Comparison of ENCODE assay signal across 2 cellular contexts in the genomic region with DNA sequence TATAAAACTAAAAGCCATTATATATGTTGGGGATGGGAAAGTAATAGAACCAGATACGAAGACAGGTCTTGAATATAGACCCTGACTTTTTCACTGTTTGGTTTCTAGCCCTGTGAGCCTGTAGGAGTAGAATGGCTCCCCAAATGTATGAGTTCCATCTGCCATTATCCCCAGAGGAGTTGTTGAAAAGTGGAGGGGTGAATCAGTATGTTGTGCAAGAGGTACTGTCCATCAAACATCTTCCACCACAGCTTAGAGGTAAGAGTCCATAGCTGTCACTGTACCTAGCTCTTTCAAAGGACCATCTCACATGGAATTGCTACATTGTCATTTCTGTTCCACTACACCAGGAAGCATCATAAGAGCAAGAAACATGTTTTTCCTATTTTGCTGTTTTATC.
TF ChIP-seq lines count a peak whose summit lies in the region.

No MANE protein-coding gene starts in this region.

TF ChIP-seq in A549, 52 proteins besides CTCF, POLR2A, EP300 and RAD21:
- TF ChIP-seq, protein P1, sequence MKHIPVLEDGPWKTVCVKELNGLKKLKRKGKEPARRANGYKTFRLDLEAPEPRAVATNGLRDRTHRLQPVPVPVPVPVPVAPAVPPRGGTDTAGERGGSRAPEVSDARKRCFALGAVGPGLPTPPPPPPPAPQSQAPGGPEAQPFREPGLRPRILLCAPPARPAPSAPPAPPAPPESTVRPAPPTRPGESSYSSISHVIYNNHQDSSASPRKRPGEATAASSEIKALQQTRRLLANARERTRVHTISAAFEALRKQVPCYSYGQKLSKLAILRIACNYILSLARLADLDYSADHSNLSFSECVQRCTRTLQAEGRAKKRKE (CRISPR knock-in tag; IDR thresholded peaks at IDR 0.05; ENCODE audit: low read depth): no peak
- no peak for TF ChIP-seq POLR2AphosphoS2 (conservative IDR thresholded peaks at IDR 0.05; ENCODE audit: low read length)
- TF ChIP-seq CEBPB (IDR thresholded peaks at IDR 0.05): peak in 1 of 2 experiments; percentile 65; a peak in 1 of 4 replicates
- no peak for TF ChIP-seq HOXB13 (CRISPR knock-in tag; IDR thresholded peaks at IDR 0.05; ENCODE audit: low read depth)

TF ChIP-seq in HEK293T, 16 proteins besides CTCF, POLR2A, EP300 and RAD21:
- TF ChIP-seq, protein P2, sequence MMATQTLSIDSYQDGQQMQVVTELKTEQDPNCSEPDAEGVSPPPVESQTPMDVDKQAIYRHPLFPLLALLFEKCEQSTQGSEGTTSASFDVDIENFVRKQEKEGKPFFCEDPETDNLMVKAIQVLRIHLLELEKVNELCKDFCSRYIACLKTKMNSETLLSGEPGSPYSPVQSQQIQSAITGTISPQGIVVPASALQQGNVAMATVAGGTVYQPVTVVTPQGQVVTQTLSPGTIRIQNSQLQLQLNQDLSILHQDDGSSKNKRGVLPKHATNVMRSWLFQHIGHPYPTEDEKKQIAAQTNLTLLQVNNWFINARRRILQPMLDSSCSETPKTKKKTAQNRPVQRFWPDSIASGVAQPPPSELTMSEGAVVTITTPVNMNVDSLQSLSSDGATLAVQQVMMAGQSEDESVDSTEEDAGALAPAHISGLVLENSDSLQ (IDR thresholded peaks at IDR 0.05): no peak
- TF ChIP-seq NFRKB (IDR thresholded peaks at IDR 0.05) (no peak), ARNT (IDR thresholded peaks at IDR 0.05) (no peak), BHLHE40 (IDR thresholded peaks at IDR 0.05; ENCODE audit: borderline replicate concordance) (no peak), FOXK2 (IDR thresholded peaks at IDR 0.05) (no peak), CTBP1 (IDR thresholded peaks at IDR 0.05; ENCODE audit: borderline replicate concordance) (no peak)
